Comparison of ENCODE assay signal across 11 cellular contexts in the genomic region with DNA sequence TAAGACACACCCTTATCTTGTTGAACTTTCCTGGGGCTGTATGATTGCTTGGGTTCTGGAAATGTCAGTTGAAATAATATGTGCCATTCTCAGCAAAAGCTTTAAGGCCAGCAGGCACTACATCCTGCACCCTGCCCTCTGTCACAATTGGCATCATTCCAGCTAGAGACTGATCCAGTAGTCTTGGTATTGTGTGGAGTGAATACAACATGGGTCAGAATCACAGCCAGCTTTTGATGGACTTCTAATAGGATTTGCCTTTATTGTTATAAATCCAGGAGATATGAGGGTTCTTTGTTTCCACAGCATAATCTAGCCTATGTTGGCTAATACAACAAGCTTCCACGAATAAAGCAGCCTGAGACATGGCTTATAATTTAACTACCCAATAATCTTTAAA.
A peak's percentile ranks its signal among the peaks of the same experiment; 100 is the strongest.
DNase-seq lines count a peak whose midpoint lies in the region; ATAC-seq, FAIRE-seq and TF ChIP-seq lines count a peak whose summit lies in the region.
"Had no signal": no experiment of that assay in that cellular context is flagged by ENCODE, and none has a peak within 500 bp of the region (broad histone marks: within the 10 kb centered on the region; RNA-seq: fewer than 3 reads in every experiment).

No MANE protein-coding gene starts in this region.

- peaks cover 13% of the 10 kb centered on the region for H3K4me1 ChIP-seq in BE2C

- DNase-seq in BE2C (peak; percentile 25), Daoy (ENCODE audit: low read depth) (peak; percentile 47), bronchial epithelial cell (ENCODE audit: low read depth) (peak; percentile 27), left lobe of liver (ENCODE audit: low spot score) (no peak), NCI-H1436 treated with DMSO at 0.1 percent for 48 hours (lab: John Stamatoyannopoulos, UW) (no peak), NCI-H345 treated with DMSO at 0.1 percent for 48 hours (lab: John Stamatoyannopoulos, UW; ENCODE audit: unreplicated experiment) (no peak), MG63 (no peak)
- DNase-seq: activated CD4-positive, alpha-beta T cell treated with anti-CD3 and anti-CD28 coated beads, Interleukin-2, amount 10 ng/mL, durations not matched to agents 7 days and 5 days; activated gamma-delta T cell treated with Interleukin-2 at 50 U/mL for 16 hours; T-helper 1 cell had no signal

- H3K4me3 ChIP-seq in BE2C (ENCODE audit: low read depth, low read length), result no peak overlapping the region
- no peak overlapping the region for H3K4me3 ChIP-seq in bronchial epithelial cell (ENCODE audit: low read depth, low read length)
- H3K4me3 ChIP-seq in MG63, result no peak overlapping the region

- no peak for FAIRE-seq in bronchial epithelial cell (lab: Jason Lieb, UNC)
- FAIRE-seq: GM12892 had no signal

- no peak for TF ChIP-seq CTCF in BE2C (IDR thresholded peaks at IDR 0.05; ENCODE audit: low read depth, low read length)
- TF ChIP-seq CTCF in bronchial epithelial cell (IDR thresholded peaks at IDR 0.05; ENCODE audit: insufficient read depth, low read length, severe bottlenecking), result no peak

- H3K27me3 ChIP-seq in BE2C, result no peaks in the 10 kb centered on the region
- no peaks in the 10 kb centered on the region for H3K27me3 ChIP-seq in bronchial epithelial cell (ENCODE audit: control insufficient read depth, insufficient read depth, low read length)
- no peaks in the 10 kb centered on the region for H3K27me3 ChIP-seq in MG63

- ATAC-seq in left lobe of liver, result peak; percentile 26

- H3K9me3 ChIP-seq in BE2C (no peaks in the 10 kb centered on the region), MG63 (no peaks in the 10 kb centered on the region)

- H3K36me3 ChIP-seq in BE2C (no peaks in the 10 kb centered on the region), bronchial epithelial cell (ENCODE audit: control insufficient read depth, insufficient read depth, low read length) (no peaks in the 10 kb centered on the region), MG63 (no peaks in the 10 kb centered on the region)

Comparison
In these comparisons a context has a peak if more than half of its experiments do, and no peak if none do; other contexts are left out.
1. DNase-seq: peak in BE2C (single experiment), Daoy (single experiment) and bronchial epithelial cell (single experiment); none in left lobe of liver (single experiment), NCI-H1436 treated with DMSO at 0.1 percent for 48 hours (single experiment), NCI-H345 treated with DMSO at 0.1 percent for 48 hours (single experiment) and MG63 (single experiment).